Comparison of ENCODE assay signal across 23 cellular contexts in genomic region chr4:48367016-48367415, GRCh38.
"Had no signal": no experiment of that assay in that cellular context is flagged by ENCODE, and none has a peak within 500 bp of the region (broad histone marks: within the 10 kb centered on the region; RNA-seq: fewer than 3 reads in every experiment).

No MANE protein-coding gene starts in this region.

- H3K27me3 Mint-ChIP-seq: activated CD4-positive, alpha-beta memory T cell treated with anti-CD3 and anti-CD28 coated beads, Interleukin-2, amount 10 ng/mL, durations not matched to agents 7 days and 5 days; activated CD4-positive, alpha-beta T cell treated with anti-CD3 and anti-CD28 coated beads, Interleukin-2, amount 10 ng/mL, durations not matched to agents 24 days and 14 days; stimulated activated naive CD8-positive, alpha-beta T cell treated with anti-CD3 and anti-CD28 coated beads, Interleukin-15, amount 100 ng/mL, for 72 hours had no signal

- ATAC-seq: activated naive CD4-positive, alpha-beta T cell treated with anti-CD3 and anti-CD28 coated beads, Interleukin-2, amount 50 U/mL, for 72 hours; foreskin keratinocyte; right cardiac atrium; stimulated activated naive CD8-positive, alpha-beta T cell treated with anti-CD3 and anti-CD28 coated beads, Interleukin-15, amount 100 ng/mL, for 72 hours had no signal

- DNase-seq: activated CD4-positive, alpha-beta memory T cell treated with anti-CD3 and anti-CD28 coated beads, Interleukin-2, amount 10 ng/mL, durations not matched to agents 7 days and 5 days; activated CD4-positive, alpha-beta T cell treated with anti-CD3 and anti-CD28 coated beads, Interleukin-2, amount 10 ng/mL, durations not matched to agents 24 days and 14 days; activated gamma-delta T cell; brain microvascular endothelial cell; central memory CD4-positive, alpha-beta T cell; endodermal cell; foreskin keratinocyte; left ventricle myocardium inferior; midbrain; nephron progenitor cell; nucleus accumbens; right cardiac atrium; stimulated activated CD4-positive, alpha-beta T cell treated with anti-CD3 and anti-CD28 coated beads, Interleukin-1b, Interleukin-23, amount 100 ng/mL, for 48 hours; stimulated activated naive CD8-positive, alpha-beta T cell treated with anti-CD3 and anti-CD28 coated beads, Interleukin-15, amount 100 ng/mL, for 72 hours; SW 1271; T-helper 2 cell; tibial artery had no signal

- H3K4me3 Mint-ChIP-seq: activated CD4-positive, alpha-beta memory T cell treated with anti-CD3 and anti-CD28 coated beads, Interleukin-2, amount 10 ng/mL, durations not matched to agents 7 days and 5 days; activated CD4-positive, alpha-beta T cell treated with anti-CD3 and anti-CD28 coated beads, Interleukin-2, amount 10 ng/mL, durations not matched to agents 24 days and 14 days; activated T-helper 1 cell treated with anti-CD3 and anti-CD28 coated beads, Interleukin-12 subunit alpha, Interleukin-12 subunit beta, Interleukin-2, Interleukin-4 antibody, amounts not matched to agents 30 ng/mL and 10 ng/mL and 1 ng/mL, durations not matched to agents 14 hours and 24 hours and 36 hours; endodermal cell; nephron progenitor cell; stimulated activated naive CD8-positive, alpha-beta T cell treated with anti-CD3 and anti-CD28 coated beads, Interleukin-15, amount 100 ng/mL, for 72 hours had no signal

- H3K4me3 ChIP-seq: ascending aorta, left ventricle myocardium inferior, tibial artery had no signal

- H2AFZ ChIP-seq: parathyroid adenoma had no signal

- FAIRE-seq: keratinocyte, urothelium cell line had no signal

- H3K79me2 ChIP-seq: parathyroid adenoma had no signal

- H3K4me1 ChIP-seq: foreskin keratinocyte had no signal

- H3K9me3 Mint-ChIP-seq: activated CD4-positive, alpha-beta memory T cell treated with anti-CD3 and anti-CD28 coated beads, Interleukin-2, amount 10 ng/mL, durations not matched to agents 7 days and 5 days; activated CD4-positive, alpha-beta T cell treated with anti-CD3 and anti-CD28 coated beads, Interleukin-2, amount 10 ng/mL, durations not matched to agents 24 days and 14 days; activated naive CD4-positive, alpha-beta T cell treated with anti-CD3 and anti-CD28 coated beads, Interleukin-2, amount 50 U/mL, for 72 hours; activated T-helper 1 cell treated with anti-CD3 and anti-CD28 coated beads, Interleukin-12 subunit alpha, Interleukin-12 subunit beta, Interleukin-2, Interleukin-4 antibody, amounts not matched to agents 30 ng/mL and 10 ng/mL and 1 ng/mL, durations not matched to agents 14 hours and 24 hours and 36 hours; stimulated activated naive CD8-positive, alpha-beta T cell treated with anti-CD3 and anti-CD28 coated beads, Interleukin-15, amount 100 ng/mL, for 72 hours had no signal

- H3K36me3 ChIP-seq: ascending aorta, brain microvascular endothelial cell, left ventricle myocardium inferior, tibial artery had no signal

- H3K27me3 ChIP-seq: ascending aorta, brain microvascular endothelial cell, foreskin keratinocyte, tibial artery had no signal

- H3K9me3 ChIP-seq: ascending aorta, left ventricle myocardium inferior, tibial artery had no signal

- H3K27ac Mint-ChIP-seq: activated CD4-positive, alpha-beta memory T cell treated with anti-CD3 and anti-CD28 coated beads, Interleukin-2, amount 10 ng/mL, durations not matched to agents 7 days and 5 days; activated CD4-positive, alpha-beta T cell treated with anti-CD3 and anti-CD28 coated beads, Interleukin-2, amount 10 ng/mL, durations not matched to agents 24 days and 14 days; activated naive CD4-positive, alpha-beta T cell treated with anti-CD3 and anti-CD28 coated beads, Interleukin-2, amount 50 U/mL, for 72 hours; activated T-helper 1 cell treated with anti-CD3 and anti-CD28 coated beads, Interleukin-12 subunit alpha, Interleukin-12 subunit beta, Interleukin-2, Interleukin-4 antibody, amounts not matched to agents 30 ng/mL and 10 ng/mL and 1 ng/mL, durations not matched to agents 14 hours and 24 hours and 36 hours; endodermal cell; nephron progenitor cell had no signal

- H3K9ac ChIP-seq: parathyroid adenoma had no signal

- H3K27ac ChIP-seq: ascending aorta, brain microvascular endothelial cell, foreskin keratinocyte, left ventricle myocardium inferior, parathyroid adenoma, tibial artery had no signal

- H3K4me1 Mint-ChIP-seq: nephron progenitor cell had no signal
